17 cellular contexts compared by ENCODE assay signal in genomic region chr3:53198256-53198977, GRCh38. TPM values are rescaled to one million over a fixed set of nuclear protein-coding genes. Genes with fewer than 3 reads are reported as not detected.
DNase-seq lines count a peak whose midpoint lies in the region; ATAC-seq, FAIRE-seq and TF ChIP-seq lines count a peak whose summit lies in the region.
"Had no signal": no experiment of that assay in that cellular context is flagged by ENCODE, and none has a peak within 500 bp of the region (broad histone marks: within the 10 kb centered on the region; RNA-seq: fewer than 3 reads in every experiment).

No MANE protein-coding gene starts in this region.

- H4K20me1 ChIP-seq in OCI-LY1 (ENCODE audit: insufficient read depth, low read length) = no peaks in the 10 kb centered on the region

- no peaks in the 10 kb centered on the region for H3K9me2 ChIP-seq in OCI-LY1 (ENCODE audit: low read depth, low read length)

- H3K4me2 ChIP-seq in OCI-LY1 (ENCODE audit: low read length) = peak overlapping the region; percentile 82

- H3K9ac ChIP-seq in OCI-LY1 (ENCODE audit: low read length) = peak overlapping the region; percentile 64

- ATAC-seq in Right ventricle myocardium inferior (no peak), HG02840 (IDR thresholded peaks at IDR 0.05; ENCODE audit: low FRiP score, unreplicated experiment) (no peak)
- ATAC-seq: activated CD4-positive, alpha-beta T cell treated with anti-CD3 and anti-CD28 coated beads for 36 hours; activated T-cell treated with anti-CD3 and anti-CD28 coated beads, Interleukin-2, amount 50 U/mL, for 4 hours; foreskin keratinocyte had no signal

- DNase-seq in cardiac muscle cell (ENCODE audit: low read depth in 1 of 2, low spot score in 1 of 2) (peak in 1 of 2 donors; percentile 26), Right ventricle myocardium inferior (ENCODE audit: missing footprints) (no peak), choroid plexus epithelial cell (ENCODE audit: low read depth) (no peak), type B pancreatic cell (ENCODE audit: extremely low spot score, unreplicated experiment) (no peak), dermis blood vessel endothelial cell (no peak), RCC 7860 (ENCODE audit: low spot score) (no peak)
- DNase-seq: activated CD4-positive, alpha-beta T cell treated with anti-CD3 and anti-CD28 coated beads for 36 hours; activated T-cell treated with anti-CD3 and anti-CD28 coated beads, Interleukin-2, amount 50 U/mL, for 4 hours; anterior cingulate cortex; foreskin keratinocyte; NCI-H2081; occipital lobe; T-helper 1 cell; testis had no signal

- peaks cover 9% of the 10 kb centered on the region for H3K4me1 Mint-ChIP-seq in type B pancreatic cell (ENCODE audit: unreplicated experiment)

- no peaks in the 10 kb centered on the region for H3F3A ChIP-seq in OCI-LY1 (ENCODE audit: insufficient read depth, low read length)

- H3K4me3 ChIP-seq in cardiac muscle cell (no peak overlapping the region), OCI-LY1 (ENCODE audit: low read depth, low read length, poor library complexity, severe bottlenecking) (peak overlapping the region; percentile 65), choroid plexus epithelial cell (ENCODE audit: low read depth, low read length) (no peak overlapping the region)
- H3K4me3 ChIP-seq: testis had no signal

- intact Hi-C loops in Right ventricle myocardium inferior (cut with DNase I) = no loop called here

- no peak overlapping the region for H3K4me3 Mint-ChIP-seq in type B pancreatic cell
- H3K4me3 Mint-ChIP-seq: activated CD4-positive, alpha-beta T cell treated with anti-CD3 and anti-CD28 coated beads for 36 hours; activated T-cell treated with anti-CD3 and anti-CD28 coated beads, Interleukin-2, amount 50 U/mL, for 4 hours had no signal

- H3K36me3 Mint-ChIP-seq in type B pancreatic cell = no peaks in the 10 kb centered on the region

- no peak for FAIRE-seq in RCC 7860 (lab: Jason Lieb, UNC)
- FAIRE-seq: GM19239 had no signal

- H3K27ac ChIP-seq in cardiac muscle cell = no peak overlapping the region
- peak overlapping the region; percentile 61 for H3K27ac ChIP-seq in OCI-LY1 (ENCODE audit: low read depth, low read length, poor library complexity, severe bottlenecking)
- H3K27ac ChIP-seq: foreskin keratinocyte, testis had no signal

- H3K36me3 ChIP-seq in cardiac muscle cell = no peaks in the 10 kb centered on the region
- peaks cover 35% of the 10 kb centered on the region for H3K36me3 ChIP-seq in OCI-LY1 (ENCODE audit: insufficient read depth, low read length)

- H3K9me3 ChIP-seq in cardiac muscle cell (ENCODE audit: low read depth) = no peaks in the 10 kb centered on the region
- no peaks in the 10 kb centered on the region for H3K9me3 ChIP-seq in OCI-LY1 (ENCODE audit: low read length)
- H3K9me3 ChIP-seq: testis had no signal

- H3K27me3 ChIP-seq in cardiac muscle cell (peaks cover 21% of the 10 kb centered on the region), OCI-LY1 (ENCODE audit: insufficient read depth, low read length) (no peaks in the 10 kb centered on the region)
- H3K27me3 ChIP-seq: foreskin keratinocyte, testis had no signal

- TF ChIP-seq CTCF in cardiac muscle cell (IDR thresholded peaks at IDR 0.05; ENCODE audit: low read depth, low read length) = peak; percentile 15
- no peak for TF ChIP-seq CTCF in OCI-LY1 (IDR thresholded peaks at IDR 0.05; ENCODE audit: low read length)
- peak; percentile 22 for TF ChIP-seq CTCF in choroid plexus epithelial cell (conservative IDR thresholded peaks at IDR 0.05; ENCODE audit: low read depth, low read length)
- TF ChIP-seq CTCF in type B pancreatic cell (conservative IDR thresholded peaks at IDR 0.05) = peak; percentile 14

- H3K79me2 ChIP-seq in OCI-LY1 (ENCODE audit: insufficient read depth, low read length) = 0 out of 2 replicates have a peak, but pooled peaks cover 4% of the 10 kb centered on the region

- no peaks in the 10 kb centered on the region for H3K9me3 Mint-ChIP-seq in type B pancreatic cell
- H3K9me3 Mint-ChIP-seq: activated T-cell treated with anti-CD3 and anti-CD28 coated beads, Interleukin-2, amount 50 U/mL, for 4 hours had no signal

- no peak overlapping the region for H2AFZ ChIP-seq in OCI-LY1 (ENCODE audit: low read length)

- no peak overlapping the region for H3K27ac Mint-ChIP-seq in type B pancreatic cell
- H3K27ac Mint-ChIP-seq: activated CD4-positive, alpha-beta T cell treated with anti-CD3 and anti-CD28 coated beads for 36 hours had no signal

- H3K4me1 ChIP-seq in cardiac muscle cell (ENCODE audit: low read depth) (no peaks in the 10 kb centered on the region), OCI-LY1 (ENCODE audit: insufficient read depth, low read length, severe bottlenecking) (peaks cover 36% of the 10 kb centered on the region)
- H3K4me1 ChIP-seq: foreskin keratinocyte had no signal

- H3K27me3 Mint-ChIP-seq in type B pancreatic cell = peaks cover 14% of the 10 kb centered on the region
- H3K27me3 Mint-ChIP-seq: activated CD4-positive, alpha-beta T cell treated with anti-CD3 and anti-CD28 coated beads for 36 hours had no signal

RNA-seq across cellular contexts. Expression of gene PRKCD, which starts 37.4 kb away (rescaled TPM):
- total RNA-seq in cardiac muscle cell = 0.70 and 1.3 TPM in 2 replicates
- polyA plus RNA-seq in cardiac muscle cell = 3.4 and 3.9 TPM in 2 replicates
- total RNA-seq in Right ventricle myocardium inferior = 16.9 TPM
- 24.0 and 37.4 TPM in 2 replicates for total RNA-seq in type B pancreatic cell (ENCODE audit: low replicate concordance)
- 2.2 and 3.5 TPM in 2 replicates for total RNA-seq in dermis blood vessel endothelial cell

RNA-seq across cellular contexts. Expression of gene TKT, which starts 57.4 kb away (rescaled TPM):
- 112 and 119 TPM in 2 replicates for total RNA-seq in cardiac muscle cell
- polyA plus RNA-seq in cardiac muscle cell = 70.9 and 73.6 TPM in 2 replicates
- 48.1 TPM for total RNA-seq in Right ventricle myocardium inferior
- total RNA-seq in type B pancreatic cell (ENCODE audit: low replicate concordance) = 318 and 518 TPM in 2 replicates
- total RNA-seq in dermis blood vessel endothelial cell = 297 and 647 TPM in 2 replicates
